16 cellular contexts compared by ENCODE assay signal in the genomic region with DNA sequence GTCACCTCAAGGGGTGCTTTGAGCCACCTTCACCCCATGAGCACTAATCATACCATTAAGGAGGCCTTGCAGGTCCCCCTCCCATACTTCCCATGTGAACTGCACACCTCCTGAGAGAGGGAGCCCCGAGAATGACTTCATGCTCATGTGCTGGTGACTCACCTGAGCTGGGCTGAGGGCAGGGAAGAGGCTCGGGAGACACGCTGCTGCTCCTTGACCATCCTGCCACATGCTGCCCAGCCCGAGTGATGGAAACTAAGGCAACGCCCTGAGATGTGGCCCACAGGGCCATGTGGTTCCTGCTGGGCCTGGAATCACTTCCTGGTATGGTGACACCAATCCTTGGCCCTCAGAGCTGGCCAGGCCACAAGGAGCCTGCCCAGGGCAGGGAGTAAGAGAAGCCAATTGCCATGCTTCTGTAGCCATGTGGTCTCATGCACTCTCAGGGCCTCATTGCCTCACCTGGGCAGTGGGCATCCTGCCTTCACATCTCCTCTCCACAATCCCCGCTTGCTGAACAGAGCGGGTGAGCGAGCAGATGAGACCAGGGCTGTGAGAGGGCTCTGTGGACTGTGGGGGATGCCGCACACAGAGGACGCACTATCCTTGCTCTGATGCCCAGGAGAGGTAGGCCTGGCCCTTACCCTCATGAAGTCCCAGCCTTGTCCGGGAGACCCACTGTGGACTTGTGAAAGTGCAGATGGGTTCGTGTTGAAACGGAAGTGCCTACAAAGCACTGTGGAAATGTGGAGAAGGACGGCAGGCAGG. TPM values are rescaled to one million over a fixed set of nuclear protein-coding genes. Genes with fewer than 3 reads are reported as not detected.
A peak's percentile ranks its signal among the peaks of the same experiment; 100 is the strongest.
DNase-seq lines count a peak whose midpoint lies in the region; ATAC-seq and TF ChIP-seq lines count a peak whose summit lies in the region.
"Had no signal": no experiment of that assay in that cellular context is flagged by ENCODE, and none has a peak within 500 bp of the region (broad histone marks: within the 10 kb centered on the region; RNA-seq: fewer than 3 reads in every experiment).

No MANE protein-coding gene starts in this region.

- peaks cover 1 to 2% of the 10 kb centered on the region in 2 donors for H3K36me3 Mint-ChIP-seq in activated T-cell treated with anti-CD3 and anti-CD28 coated beads, Interleukin-2, amount 50 U/mL, for 72 hours (ENCODE audit: insufficient read depth in 2 of 2)

- TF ChIP-seq POLR2A in IMR-90 (IDR thresholded peaks at IDR 0.05; ENCODE audit: low read depth, low read length) = no peak

- ATAC-seq in IMR-90 (ENCODE audit: low read depth) (no peak), GM18511 (IDR thresholded peaks at IDR 0.05; ENCODE audit: unreplicated experiment) (no peak)
- ATAC-seq in activated T-cell treated with anti-CD3 and anti-CD28 coated beads, Interleukin-2, amount 50 U/mL, for 72 hours (replicated peaks in 1 of 2) = no peak
- ATAC-seq: Panc1 had no signal

- 93% methylated on average over 8 of the region's 14 CpGs; no CpG with 5 or more reads in 1 of the 2 experiments for WGBS in IMR-90 (ENCODE audit: extremely low coverage in 2 of 2, insufficient read length in 1 of 2), 2 experiments
- WGBS in mammary epithelial cell (ENCODE audit: low coverage, missing lambda C conversion rate) = 73% methylated on average over 14 of the region's 14 CpGs
- no CpG with 5 or more reads among the region's 14 CpGs for WGBS in mesendoderm (ENCODE audit: extremely low coverage, insufficient coverage, low lambda C conversion rate)

- H3K9me3 Mint-ChIP-seq in activated T-cell treated with anti-CD3 and anti-CD28 coated beads, Interleukin-2, amount 50 U/mL, for 72 hours = peaks cover 0 to 2% of the 10 kb centered on the region in 2 donors
- H3K9me3 Mint-ChIP-seq: CD4-positive, alpha-beta T cell; stimulated activated naive CD8-positive, alpha-beta T cell treated with anti-CD3 and anti-CD28 coated beads, Interleukin-15, Interleukin-2, amounts not matched to agents 100 ng/mL and 50 ng/mL, for 24 hours had no signal

- peak overlapping the region; percentile 45; the same call in 1 of the 2 replicates for H3K14ac ChIP-seq in IMR-90 (replicated peaks; ENCODE audit: low read depth, low read length)

- H3K79me2 ChIP-seq in mammary epithelial cell (ENCODE audit: insufficient read depth, low read length) = no peaks in the 10 kb centered on the region
- no peaks in the 10 kb centered on the region for H3K79me2 ChIP-seq in mesendoderm (ENCODE audit: control insufficient read depth, insufficient read depth, low read length)

- peak; percentile 28 for DNase-seq in EH (ENCODE audit: low read depth)
- DNase-seq in IMR-90 = peak; percentile 70
- DNase-seq in mammary epithelial cell = peak; percentile 92
- DNase-seq in mesendoderm = peak; percentile 22
- DNase-seq in HEK293T (ENCODE audit: extremely low spot score) = no peak
- no peak for DNase-seq in activated T-cell treated with anti-CD3 and anti-CD28 coated beads, Interleukin-2, amount 50 U/mL, for 72 hours
- DNase-seq in inferior parietal cortex (ENCODE audit: extremely low spot score) = no peak
- DNase-seq: activated CD4-positive, alpha-beta T cell treated with anti-CD3 and anti-CD28 coated beads for 4 hours; CD4-positive, alpha-beta T cell; KG1; NCI-H1694; NCI-H524 had no signal

- no peak overlapping the region for H3K27ac Mint-ChIP-seq in activated T-cell treated with anti-CD3 and anti-CD28 coated beads, Interleukin-2, amount 50 U/mL, for 72 hours
- H3K27ac Mint-ChIP-seq: CD4-positive, alpha-beta T cell; stimulated activated naive CD8-positive, alpha-beta T cell treated with anti-CD3 and anti-CD28 coated beads, Interleukin-15, Interleukin-2, amounts not matched to agents 100 ng/mL and 50 ng/mL, for 24 hours had no signal

- H4K5ac ChIP-seq in IMR-90 (ENCODE audit: low read depth, low read length) (no peak overlapping the region; the same call in 1 of the 2 replicates), mesendoderm (ENCODE audit: low read length) (no peak overlapping the region)

- no peak for TF ChIP-seq RAD21 in IMR-90 (IDR thresholded peaks at IDR 0.05; ENCODE audit: low read length)

- H3K27ac ChIP-seq in IMR-90 (ENCODE audit: insufficient read depth, low read length) = no peak overlapping the region
- H3K27ac ChIP-seq in mammary epithelial cell (ENCODE audit: insufficient read depth, low read depth, low read length) = peak overlapping the region; percentile 43
- no peak overlapping the region for H3K27ac ChIP-seq in mesendoderm (ENCODE audit: low read depth, low read length)

- peak overlapping the region; percentile 62 for H4K91ac ChIP-seq in IMR-90 (ENCODE audit: insufficient read depth, low read depth, low read length)

- no peak overlapping the region for H3K56ac ChIP-seq in IMR-90 (ENCODE audit: extremely low read depth, insufficient read depth, low read length)
- H3K56ac ChIP-seq in mesendoderm (ENCODE audit: low read length) = no peak overlapping the region

- H3K9ac ChIP-seq in IMR-90 (ENCODE audit: low read depth, low read length) (no peak overlapping the region), mammary epithelial cell (ENCODE audit: insufficient read depth, low read length) (peak overlapping the region; percentile 7), mesendoderm (ENCODE audit: low read length) (no peak overlapping the region)

- peaks cover 48% of the 10 kb centered on the region for H3K4me1 Mint-ChIP-seq in activated T-cell treated with anti-CD3 and anti-CD28 coated beads, Interleukin-2, amount 50 U/mL, for 72 hours (ENCODE audit: low read depth)
- H3K4me1 Mint-ChIP-seq: neural crest cell had no signal

- TF ChIP-seq CTCF in IMR-90 (conservative IDR thresholded peaks at IDR 0.05; ENCODE audit: low read depth, low read length) (no peak), mammary epithelial cell (conservative IDR thresholded peaks at IDR 0.05 in 1 of 2, IDR thresholded peaks at IDR 0.05 in 1 of 2; ENCODE audit: extremely low read depth in 1 of 2, insufficient read depth in 1 of 2, low read depth in 1 of 2, low read length in 2 of 2) (no peak)

- H3K4me3 ChIP-seq in IMR-90 (ENCODE audit: insufficient read depth, low read depth, low read length) = no peak overlapping the region
- H3K4me3 ChIP-seq in mammary epithelial cell (replicated peaks in 1 of 3; ENCODE audit: insufficient read depth in 1 of 3, low read depth in 2 of 3, low read length in 3 of 3) = no peak overlapping the region
- no peak overlapping the region for H3K4me3 ChIP-seq in mesendoderm (ENCODE audit: low read length)

- in situ Hi-C loops in IMR-90 (cut with MboI; ENCODE audit: low sequenced_read_pairs) = no loop called here
- in situ Hi-C loops in mammary epithelial cell (cut with MboI; ENCODE audit: low sequenced_read_pairs in 2 of 2) = no loop called here

- H2BK120ac ChIP-seq in IMR-90 (ENCODE audit: low read depth, low read length) = peak overlapping the region; percentile 46; the same call in 1 of the 2 replicates
- no peak overlapping the region for H2BK120ac ChIP-seq in mesendoderm (ENCODE audit: low read depth, low read length)

- H2AK5ac ChIP-seq in IMR-90 (ENCODE audit: low read depth, low read length) = peak overlapping the region; percentile 88
- H2AK5ac ChIP-seq in mesendoderm (ENCODE audit: low read length) = no peak overlapping the region

- H2BK15ac ChIP-seq in IMR-90 (ENCODE audit: low read depth, low read length) (peak overlapping the region; percentile 42; the same call in 1 of the 3 replicates), mesendoderm (replicated peaks; ENCODE audit: low read depth) (no peak overlapping the region)

- H3K23ac ChIP-seq in IMR-90 (ENCODE audit: low read depth, low read length) (no peak overlapping the region), mesendoderm (ENCODE audit: low read length) (no peak overlapping the region)

- BruUV-seq in IMR-90 (replicated peaks; lab: Mats Ljungman, UMichigan) (no TSS peak), mammary epithelial cell (replicated peaks; lab: Mats Ljungman, UMichigan) (no TSS peak)

- H3K27me3 Mint-ChIP-seq in activated T-cell treated with anti-CD3 and anti-CD28 coated beads, Interleukin-2, amount 50 U/mL, for 72 hours (ENCODE audit: low read depth) = no peaks in the 10 kb centered on the region
- H3K27me3 Mint-ChIP-seq: CD4-positive, alpha-beta T cell; stimulated activated naive CD8-positive, alpha-beta T cell treated with anti-CD3 and anti-CD28 coated beads, Interleukin-15, Interleukin-2, amounts not matched to agents 100 ng/mL and 50 ng/mL, for 24 hours had no signal

- no peak overlapping the region for H2BK5ac ChIP-seq in IMR-90 (ENCODE audit: low read depth, low read length, poor library complexity, severe bottlenecking)
- no peak overlapping the region for H2BK5ac ChIP-seq in mesendoderm (ENCODE audit: low read length)

- CTCF ChIA-PET in IMR-90 (lab: Yijun Ruan, JAX) = no interaction called here
- CTCF ChIA-PET in mammary epithelial cell (lab: Charles Lee; ENCODE audit: low non-redundant PET) = no interaction called here
- CTCF ChIA-PET in HEK293T (lab: Yijun Ruan, JAX) = no interaction called here

- H2BK20ac ChIP-seq in IMR-90 (ENCODE audit: low read depth, low read length) = peak overlapping the region; percentile 82; the same call in 1 of the 2 replicates

- H3K36me3 ChIP-seq in IMR-90 (ENCODE audit: control insufficient read depth, insufficient read depth, low read length) (no peaks in the 10 kb centered on the region), mammary epithelial cell (ENCODE audit: insufficient read depth, low read length) (no peaks in the 10 kb centered on the region), mesendoderm (ENCODE audit: control insufficient read depth, insufficient read depth, low read length) (no peaks in the 10 kb centered on the region)

- POLR2A ChIA-PET in IMR-90 (lab: Charles Lee; ENCODE audit: unreplicated experiment) = no interaction called here
- POLR2A ChIA-PET in HEK293T (lab: Yijun Ruan, JAX) = no interaction called here

- H3K9me1 ChIP-seq in IMR-90 (ENCODE audit: insufficient read depth, low read length) = peaks cover 17% of the 10 kb centered on the region

- H3K18ac ChIP-seq in IMR-90 (ENCODE audit: low read depth, low read length) = no peak overlapping the region
- no peak overlapping the region for H3K18ac ChIP-seq in mesendoderm (ENCODE audit: low read length)

- H2AFZ ChIP-seq in IMR-90 (replicated peaks; ENCODE audit: low read length, poor library complexity) (peak overlapping the region; percentile 54), mammary epithelial cell (ENCODE audit: low read depth, low read length) (peak overlapping the region; percentile 8)

- H3K9me3 ChIP-seq in IMR-90 (ENCODE audit: control insufficient read depth, insufficient read depth, low read length) (no peaks in the 10 kb centered on the region), mammary epithelial cell (replicated peaks; ENCODE audit: insufficient read depth, low read length) (no peaks in the 10 kb centered on the region)

- H3K79me1 ChIP-seq in IMR-90 (ENCODE audit: low read depth in 1 of 2, low read length in 2 of 2) = no peaks in the 10 kb centered on the region; a peak in 1 of 4 replicates
- H3K79me1 ChIP-seq in mesendoderm (ENCODE audit: low read length) = no peaks in the 10 kb centered on the region

- H3K4me2 ChIP-seq in IMR-90 (ENCODE audit: low read depth, low read length) = no peak overlapping the region
- no peak overlapping the region for H3K4me2 ChIP-seq in mammary epithelial cell (ENCODE audit: insufficient read depth, low read depth, low read length)
- no peak overlapping the region for H3K4me2 ChIP-seq in mesendoderm (ENCODE audit: low read length)

- no peaks in the 10 kb centered on the region for H3K27me3 ChIP-seq in IMR-90 (ENCODE audit: control insufficient read depth, insufficient read depth, low read length)
- no peaks in the 10 kb centered on the region for H3K27me3 ChIP-seq in mammary epithelial cell (ENCODE audit: insufficient read depth, low read length)
- no peaks in the 10 kb centered on the region for H3K27me3 ChIP-seq in mesendoderm (ENCODE audit: insufficient read depth, low read length, poor library complexity)

- H4K20me1 ChIP-seq in IMR-90 (ENCODE audit: insufficient read depth, low read length) (no peaks in the 10 kb centered on the region), mammary epithelial cell (ENCODE audit: insufficient read depth, low read length) (no peaks in the 10 kb centered on the region)

- dilution Hi-C loops in IMR-90 (cut with HindIII; ENCODE audit: low sequenced_read_pairs, unreplicated experiment) (no loop called here), mammary epithelial cell (cut with HindIII; ENCODE audit: low sequenced_read_pairs) (no loop called here)

- H3K4me1 ChIP-seq in IMR-90 (ENCODE audit: control insufficient read depth, insufficient read depth, low read length) (peaks cover 6% of the 10 kb centered on the region; the same call in 1 of the 2 replicates), mammary epithelial cell (ENCODE audit: insufficient read depth, low read length) (peaks cover 35% of the 10 kb centered on the region), mesendoderm (ENCODE audit: control insufficient read depth, low read depth, low read length) (no peaks in the 10 kb centered on the region)

- H2AK9ac ChIP-seq in IMR-90 (replicated peaks; ENCODE audit: low read depth, low read length, poor library complexity) = peak overlapping the region; percentile 76

- H3K4ac ChIP-seq in IMR-90 (ENCODE audit: low read depth, low read length) (peak overlapping the region; percentile 47), mesendoderm (ENCODE audit: low read depth, low read length) (no peak overlapping the region)

- H3K4me3 Mint-ChIP-seq in activated T-cell treated with anti-CD3 and anti-CD28 coated beads, Interleukin-2, amount 50 U/mL, for 72 hours = no peak overlapping the region
- H3K4me3 Mint-ChIP-seq: CD4-positive, alpha-beta T cell; neural crest cell; stimulated activated naive CD8-positive, alpha-beta T cell treated with anti-CD3 and anti-CD28 coated beads, Interleukin-15, Interleukin-2, amounts not matched to agents 100 ng/mL and 50 ng/mL, for 24 hours had no signal

- intact Hi-C loops in IMR-90 (cut with micrococcal nuclease) = no loop called here
- intact Hi-C loops in mammary epithelial cell (cut with micrococcal nuclease) = no loop called here

- H4K8ac ChIP-seq in IMR-90 (ENCODE audit: low read depth in 2 of 2, low read length in 2 of 2) = no peak overlapping the region
- no peak overlapping the region for H4K8ac ChIP-seq in mesendoderm (ENCODE audit: low read depth, low read length)

RNA-seq across cellular contexts. Expression of a gene that starts 18.3 kb away (rescaled TPM):
- total RNA-seq in IMR-90 (2012; rRNA removed) (29.2 and 29.7 TPM in 2 replicates), mammary epithelial cell (10 to 100 TPM; 32.0 to 78.1 TPM)
- polyA plus RNA-seq in IMR-90 (2012; rRNA removed) (127 and 130 TPM in 2 replicates), mammary epithelial cell (136 TPM)
- 113 and 150 TPM in 2 replicates for polyA plus RNA-seq in IMR-90 (2012; cell fraction: cytosol; rRNA removed)
- 205 and 248 TPM in 2 replicates for polyA plus RNA-seq in IMR-90 (2012; cell fraction: nucleus; rRNA removed; ENCODE audit: low replicate concordance)
- 94.0 TPM for polyA minus RNA-seq in mammary epithelial cell
- polyA plus RNA-seq in mesendoderm (2013, experiment 1 of 2) = 82.9 TPM
- 81.0 TPM for polyA plus RNA-seq in mesendoderm (2013, experiment 2 of 2)
- total RNA-seq in activated T-cell treated with anti-CD3 and anti-CD28 coated beads, Interleukin-2, amount 50 U/mL, for 72 hours = 100 to 1,000 TPM; 102 to 104 TPM

Comparison
In these comparisons a context has a peak if more than half of its experiments do, and no peak if none do; other contexts are left out.
1. DNase-seq: peak in EH (single experiment), IMR-90 (single experiment), mammary epithelial cell (single experiment) and mesendoderm (single experiment); none in HEK293T (single experiment), activated T-cell treated with anti-CD3 and anti-CD28 coated beads, Interleukin-2, amount 50 U/mL, for 72 hours (0 of 2) and inferior parietal cortex (single experiment).